In the genomic region with DNA sequence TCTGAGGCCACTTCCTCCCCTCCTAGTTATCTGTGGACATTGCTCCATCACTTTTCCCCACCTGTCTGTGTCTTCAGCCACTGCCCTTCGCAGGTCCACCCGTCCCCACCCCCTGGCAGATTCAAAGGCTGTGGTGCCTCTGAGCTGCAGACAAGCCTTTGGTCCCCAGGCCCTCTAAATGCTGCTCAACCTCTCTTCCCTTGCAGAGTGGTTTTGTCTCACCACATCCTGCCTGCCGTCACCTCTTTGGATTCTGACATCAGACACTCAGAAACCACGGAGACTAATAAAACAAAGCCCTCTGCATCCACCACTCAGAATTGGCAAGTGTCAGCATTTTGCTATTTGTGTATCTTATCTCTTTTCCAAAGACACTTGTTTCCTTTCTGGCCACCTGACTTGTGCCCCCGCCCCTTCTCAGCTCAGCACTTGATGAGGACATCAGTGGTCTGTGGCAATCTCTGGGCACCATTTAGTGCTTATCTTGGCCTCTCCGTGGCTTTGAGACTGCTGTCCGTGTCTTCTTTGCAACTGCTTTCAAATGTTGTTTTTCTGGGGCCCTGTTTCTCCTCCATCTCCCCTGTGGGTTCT, we compare ENCODE assay signal across 8 cellular contexts. TPM values are rescaled to one million over a fixed set of nuclear protein-coding genes. Genes with fewer than 3 reads are reported as not detected.
A peak's percentile ranks its signal among the peaks of the same experiment; 100 is the strongest.
DNase-seq lines count a peak whose midpoint lies in the region; TF ChIP-seq lines count a peak whose summit lies in the region.

No MANE protein-coding gene starts in this region.

- peaks cover 28% of the 10 kb centered on the region for H3K27me3 Mint-ChIP-seq in activated CD4-positive, alpha-beta memory T cell treated with anti-CD3 and anti-CD28 coated beads for 36 hours
- H3K27me3 Mint-ChIP-seq in endodermal cell (ENCODE audit: insufficient read depth), result peaks cover 41% of the 10 kb centered on the region

- no peak for TF ChIP-seq POLR2A in NB4 (IDR thresholded peaks at IDR 0.05; ENCODE audit: extremely low read depth, insufficient read length)

- peak overlapping the region; percentile 45 for H3K4me3 Mint-ChIP-seq in activated CD4-positive, alpha-beta memory T cell treated with anti-CD3 and anti-CD28 coated beads for 36 hours
- no peak overlapping the region for H3K4me3 Mint-ChIP-seq in endodermal cell

- H3K27ac ChIP-seq in endodermal cell (ENCODE audit: low read depth, low read length), result no peak overlapping the region
- no peak overlapping the region for H3K27ac ChIP-seq in coronary artery

- H3K4me3 ChIP-seq in NB4 (ENCODE audit: low read depth, low read length), result no peak overlapping the region
- H3K4me3 ChIP-seq in fibroblast of mammary gland (ENCODE audit: control insufficient read depth, low read depth, low read length), result no peak overlapping the region
- H3K4me3 ChIP-seq in endodermal cell (ENCODE audit: low read length), result no peak overlapping the region
- H3K4me3 ChIP-seq in coronary artery, result no peak overlapping the region

- DNase-seq in GF-D8 (lab: John Stamatoyannopoulos, UW) (peak; percentile 99), H4 (ENCODE audit: low spot score) (peak; percentile 98), NB4 (ENCODE audit: low read depth) (peak; percentile 96), fibroblast of mammary gland (ENCODE audit: low read depth) (peak; percentile 89), endodermal cell (no peak), coronary artery (ENCODE audit: low spot score) (no peak)
- peak; percentile 90 for DNase-seq in activated CD4-positive, alpha-beta memory T cell treated with anti-CD3 and anti-CD28 coated beads for 36 hours
- peak; percentile 38 to 51 for DNase-seq in stimulated activated CD8-positive, alpha-beta memory T cell treated with anti-CD3 and anti-CD28 coated beads, Interleukin-15, amount 100 ng/mL, for 4 hours (ENCODE audit: low read depth in 2 of 2)

- H3K27ac Mint-ChIP-seq in activated CD4-positive, alpha-beta memory T cell treated with anti-CD3 and anti-CD28 coated beads for 36 hours, result peak overlapping the region; percentile 87
- H3K27ac Mint-ChIP-seq in endodermal cell, result no peak overlapping the region

- TF ChIP-seq CTCF in NB4 (IDR thresholded peaks at IDR 0.05; ENCODE audit: low read depth, low read length), result no peak
- TF ChIP-seq CTCF in fibroblast of mammary gland (conservative IDR thresholded peaks at IDR 0.05; ENCODE audit: control insufficient read depth, insufficient read depth, low read depth, low read length), result no peak
- no peak for TF ChIP-seq CTCF in endodermal cell (conservative IDR thresholded peaks at IDR 0.05)
- no peak for TF ChIP-seq CTCF in coronary artery (IDR thresholded peaks at IDR 0.05)

- CTCF ChIA-PET in activated CD4-positive, alpha-beta memory T cell treated with anti-CD3 and anti-CD28 coated beads for 36 hours (lab: Charles Lee), result interaction anchor here (0.6 to 2.8 kb wide), 5 partner anchors 13 to 299 kb away, joined by 3 to 8 read pairs (median 3); no protein-coding TSS in a partner anchor

- H3K27me3 ChIP-seq in endodermal cell (ENCODE audit: control insufficient read depth, insufficient read depth, low read length, poor library complexity, severe bottlenecking), result peaks cover 15% of the 10 kb centered on the region

- no peak overlapping the region for H3K9ac ChIP-seq in endodermal cell (ENCODE audit: extremely low read depth, low read length, poor library complexity, severe bottlenecking)

- POLR2A ChIA-PET in activated CD4-positive, alpha-beta memory T cell treated with anti-CD3 and anti-CD28 coated beads for 36 hours (lab: Charles Lee), result interaction anchor here (1.5 kb wide), 1 partner anchor 126 kb away, joined by 5 read pairs; no protein-coding TSS in a partner anchor

- peaks cover 13% of the 10 kb centered on the region for H3K9me3 Mint-ChIP-seq in activated CD4-positive, alpha-beta memory T cell treated with anti-CD3 and anti-CD28 coated beads for 36 hours
- peaks cover 12% of the 10 kb centered on the region for H3K9me3 Mint-ChIP-seq in endodermal cell

- peaks cover 5% of the 10 kb centered on the region for H3K4me1 ChIP-seq in endodermal cell (ENCODE audit: control insufficient read depth, insufficient read depth, low read length)

- WGBS in endodermal cell (ENCODE audit: insufficient coverage in 1 of 2, insufficient read length in 1 of 2), 2 experiments, result 91 to 93% methylated on average over 7 of the region's 7 CpGs

- intact Hi-C loops in activated CD4-positive, alpha-beta memory T cell treated with anti-CD3 and anti-CD28 coated beads for 36 hours (cut with micrococcal nuclease), result loop anchor here (1.0 to 5.0 kb wide), 4 partner anchors 81 to 803 kb away; partner anchors contain the start of gene LBR

- H3K9me3 ChIP-seq in endodermal cell (ENCODE audit: control insufficient read depth, low read length), result peaks cover 15% of the 10 kb centered on the region

- peaks cover 34% of the 10 kb centered on the region for H3K4me1 Mint-ChIP-seq in activated CD4-positive, alpha-beta memory T cell treated with anti-CD3 and anti-CD28 coated beads for 36 hours (ENCODE audit: low read depth)
- peaks cover 24% of the 10 kb centered on the region for H3K4me1 Mint-ChIP-seq in endodermal cell

- peaks cover 6% of the 10 kb centered on the region for H3K36me3 Mint-ChIP-seq in activated CD4-positive, alpha-beta memory T cell treated with anti-CD3 and anti-CD28 coated beads for 36 hours
- peaks cover 15% of the 10 kb centered on the region for H3K36me3 Mint-ChIP-seq in endodermal cell (ENCODE audit: low read depth)

- H3K36me3 ChIP-seq in endodermal cell (ENCODE audit: control insufficient read depth, insufficient read depth, low read length), result no peaks in the 10 kb centered on the region

RNA-seq across cellular contexts. Expression of gene CNIH3, which starts 7.7 kb away (rescaled TPM):
- 0.41 and 2.5 TPM in 2 replicates for total RNA-seq in H4 (2014; rRNA removed; shearing (Covaris generic))
- under 1 TPM; 0.63 to 1.00 TPM for total RNA-seq in activated CD4-positive, alpha-beta memory T cell treated with anti-CD3 and anti-CD28 coated beads for 36 hours
- total RNA-seq in endodermal cell, result 1 to 10 TPM; 4.5 to 6.6 TPM
- polyA plus RNA-seq in endodermal cell (2013, experiment 1 of 2), result 2.8 TPM
- 2.8 TPM for polyA plus RNA-seq in endodermal cell (2013, experiment 2 of 2)

Comparison
In these comparisons a context has a peak if more than half of its experiments do, and no peak if none do; other contexts are left out.
1. DNase-seq: peak in GF-D8 (single experiment), H4 (single experiment), NB4 (single experiment), activated CD4-positive, alpha-beta memory T cell treated with anti-CD3 and anti-CD28 coated beads for 36 hours (single experiment), fibroblast of mammary gland (single experiment) and stimulated activated CD8-positive, alpha-beta memory T cell treated with anti-CD3 and anti-CD28 coated beads, Interleukin-15, amount 100 ng/mL, for 4 hours (2 of 2); none in endodermal cell (single experiment) and coronary artery (single experiment).